Comparison of ENCODE assay signal across 7 cellular contexts in genomic region chr12:74476234-74476633, GRCh38.
"Had no signal": no experiment of that assay in that cellular context is flagged by ENCODE, and none has a peak within 500 bp of the region (broad histone marks: within the 10 kb centered on the region; RNA-seq: fewer than 3 reads in every experiment).

No MANE protein-coding gene starts in this region.

- ATAC-seq: GM23338 had no signal

- DNase-seq: H9, HCEC 1CT, KBM-7 had no signal

- H3K4me3 ChIP-seq: GM23338 had no signal

- FAIRE-seq: H1, H54, HTR-8/SVneo had no signal

- H2AFZ ChIP-seq: GM23338 had no signal

- H3K4me2 ChIP-seq: GM23338 had no signal
